9 cellular contexts compared by ENCODE assay signal in genomic region chr16:4626396-4626795, GRCh38. TPM values are rescaled to one million over a fixed set of nuclear protein-coding genes. Genes with fewer than 3 reads are reported as not detected.
DNase-seq lines count a peak whose midpoint lies in the region; ATAC-seq, FAIRE-seq and TF ChIP-seq lines count a peak whose summit lies in the region.
"Had no signal": no experiment of that assay in that cellular context is flagged by ENCODE, and none has a peak within 500 bp of the region (broad histone marks: within the 10 kb centered on the region; RNA-seq: fewer than 3 reads in every experiment).

No MANE protein-coding gene starts in this region.

- BruUV-seq in HepG2 (replicated peaks; lab: Mats Ljungman, UMichigan) (no TSS peak), K562 (replicated peaks; lab: Mats Ljungman, UMichigan) (TSS peak; percentile 39)

- H4K20me1 ChIP-seq in HepG2 (ENCODE audit: insufficient read depth, low read length) (peaks cover 12% of the 10 kb centered on the region), K562 (replicated peaks; ENCODE audit: control insufficient read depth, insufficient read depth, low read length) (peaks cover 5% of the 10 kb centered on the region; the same call in 1 of the 2 replicates)

- peaks cover 11% of the 10 kb centered on the region for H3K36me3 Mint-ChIP-seq in mesothelial cell of epicardium

- peaks cover 6% of the 10 kb centered on the region for H3K9me3 ChIP-seq in HepG2 (ENCODE audit: low read length)
- H3K9me3 ChIP-seq in right lobe of liver = no peaks in the 10 kb centered on the region
- H3K9me3 ChIP-seq in K562 (replicated peaks; ENCODE audit: control insufficient read depth, insufficient read depth, low read depth, low read length) = 0 out of 2 replicates have a peak, but pooled peaks cover 3% of the 10 kb centered on the region
- no peaks in the 10 kb centered on the region for H3K9me3 ChIP-seq in vagina

- 84% methylated on average over 6 of the region's 6 CpGs for WGBS in HepG2 (ENCODE audit: low lambda C conversion rate)
- WGBS in right lobe of liver (ENCODE audit: insufficient coverage, low coverage, low lambda C conversion rate, missing lambda C conversion rate) = 28% methylated on average over 3 of the region's 6 CpGs
- 78% methylated on average over 5 of the region's 6 CpGs for WGBS in K562 (ENCODE audit: insufficient coverage, low coverage, missing lambda C conversion rate)

- H3K27me3 ChIP-seq in HepG2 (ENCODE audit: control insufficient read depth in 1 of 2, insufficient read depth in 2 of 2, low read length in 2 of 2) (no peaks in the 10 kb centered on the region; a peak in 1 of 5 replicates), right lobe of liver (no peaks in the 10 kb centered on the region), K562 (ENCODE audit: control insufficient read depth in 2 of 2, insufficient read depth in 2 of 2, low read length in 2 of 2) (no peaks in the 10 kb centered on the region), vagina (no peaks in the 10 kb centered on the region)

- TF ChIP-seq POLR2A in HepG2 (IDR thresholded peaks at IDR 0.05; ENCODE audit: insufficient read depth in 1 of 2, low read depth in 2 of 2, low read length in 2 of 2) (no peak), right lobe of liver (IDR thresholded peaks at IDR 0.05) (no peak), K562 (conservative IDR thresholded peaks at IDR 0.05) (no peak), vagina (IDR thresholded peaks at IDR 0.05) (no peak)

- H3K9me3 Mint-ChIP-seq in mesothelial cell of epicardium = peaks cover 5% of the 10 kb centered on the region

- no peak for TF ChIP-seq RAD21 in HepG2 (CRISPR knock-in tag; IDR thresholded peaks at IDR 0.05)
- TF ChIP-seq RAD21 in K562 (CRISPR knock-in tag; conservative IDR thresholded peaks at IDR 0.05 in 1 of 2, IDR thresholded peaks at IDR 0.05 in 1 of 2) = no peak

- H3K27me3 Mint-ChIP-seq in mesothelial cell of epicardium (ENCODE audit: low read depth) = no peaks in the 10 kb centered on the region

- FAIRE-seq in HepG2 (lab: Jason Lieb, UNC) = no peak
- peak; percentile 26 for FAIRE-seq in K562 (lab: Jason Lieb, UNC)

- no peak for TF ChIP-seq EP300 in HepG2 (IDR thresholded peaks at IDR 0.05; ENCODE audit: low read depth in 2 of 2, low read length in 2 of 2)
- TF ChIP-seq EP300 in HepG2 (CRISPR knock-in tag; IDR thresholded peaks at IDR 0.05; ENCODE audit: borderline replicate concordance) = no peak
- no peak for TF ChIP-seq EP300 in K562 (IDR thresholded peaks at IDR 0.05; ENCODE audit: low read length)

- H3K27ac Mint-ChIP-seq in mesothelial cell of epicardium = peak overlapping the region; percentile 97

- peak overlapping the region; percentile 92 for H3K4me3 Mint-ChIP-seq in mesothelial cell of epicardium

- H3K9ac ChIP-seq in HepG2 (ENCODE audit: insufficient read depth, low read depth, low read length) (peak overlapping the region; percentile 85), K562 (ENCODE audit: insufficient read depth in 1 of 2, low read depth in 2 of 2, low read length in 2 of 2) (peak overlapping the region; percentile 89 to 90; a peak in 2 of 4 replicates)

- peaks cover 20% of the 10 kb centered on the region for H3K4me1 Mint-ChIP-seq in mesothelial cell of epicardium

- H2AFZ ChIP-seq in HepG2 (ENCODE audit: low read length) (no peak overlapping the region), K562 (ENCODE audit: low read depth, low read length) (no peak overlapping the region)

- no peaks in the 10 kb centered on the region for H3K36me3 ChIP-seq in HepG2 (replicated peaks in 1 of 2; ENCODE audit: control insufficient read depth in 1 of 2, insufficient read depth in 2 of 2, low read length in 2 of 2)
- H3K36me3 ChIP-seq in right lobe of liver = no peaks in the 10 kb centered on the region
- H3K36me3 ChIP-seq in K562 (ENCODE audit: control insufficient read depth, insufficient read depth, low read length) = peaks cover 11% of the 10 kb centered on the region; the same call in 2 of the 3 replicates
- H3K36me3 ChIP-seq in vagina = no peaks in the 10 kb centered on the region

- POLR2A ChIA-PET in HepG2 (lab: Yijun Ruan, JAX) = interaction anchor here (3.2 to 3.4 kb wide), 2 partner anchors 10 to 38 kb away, joined by 12 to 26 read pairs; no protein-coding TSS in a partner anchor
- POLR2A ChIA-PET in K562 (lab: Yijun Ruan, JAX) = interaction anchor here (1.1 to 4.6 kb wide), 5 partner anchors 8 to 15 kb away, joined by 4 to 22 read pairs (median 5); no protein-coding TSS in a partner anchor

- no peak for TF ChIP-seq CTCF in HepG2 (CRISPR knock-in tag; IDR thresholded peaks at IDR 0.05)
- no peak for TF ChIP-seq CTCF in right lobe of liver (IDR thresholded peaks at IDR 0.05)
- no peak for TF ChIP-seq CTCF in K562 (IDR thresholded peaks at IDR 0.05 in 2 of 3, conservative IDR thresholded peaks at IDR 0.05 in 1 of 3; ENCODE audit: insufficient read depth in 2 of 3, low read depth in 1 of 3, low read length in 3 of 3)
- no peak for TF ChIP-seq CTCF in mesothelial cell of epicardium (IDR thresholded peaks at IDR 0.05; ENCODE audit: unreplicated experiment)
- TF ChIP-seq CTCF in vagina (IDR thresholded peaks at IDR 0.05) = no peak

- no peak for ATAC-seq in HepG2
- ATAC-seq in right lobe of liver = no peak
- ATAC-seq in K562 = no peak

- intact Hi-C loops in HepG2 (cut with micrococcal nuclease; ENCODE audit: unreplicated experiment) = no loop called here
- intact Hi-C loops in right lobe of liver (cut with DNase I) = no loop called here
- intact Hi-C loops in K562 (cut with micrococcal nuclease) = no loop called here
- intact Hi-C loops in vagina (cut with DNase I) = no loop called here

- H3K4me3 ChIP-seq in HepG2 (replicated peaks in 1 of 3; ENCODE audit: insufficient read depth in 1 of 3, low read depth in 2 of 3, low read length in 3 of 3) (peak overlapping the region; percentile 86 to 91 (median 90); a peak in 5 of 6 replicates), right lobe of liver (no peak overlapping the region), K562 (no peak overlapping the region; the same call in 1 of the 2 replicates), vagina (peak overlapping the region; percentile 89 to 96)

- H3K27ac ChIP-seq in HepG2 (ENCODE audit: extremely low read length, insufficient read depth, low read length) (no peak overlapping the region), right lobe of liver (peak overlapping the region in 1 of 3 donors; percentile 99), K562 (ENCODE audit: extremely low read depth, low read depth, low read length) (no peak overlapping the region), vagina (no peak overlapping the region)

- CTCF ChIA-PET in HepG2 (lab: Yijun Ruan, JAX; ENCODE audit: low intra/inter-chr PET ratio, low total read pairs) = no interaction called here
- CTCF ChIA-PET in K562 (lab: Yijun Ruan, JAX; ENCODE audit: low intra/inter-chr PET ratio) = no interaction called here

- in situ Hi-C loops in HepG2 (cut with HindIII; ENCODE audit: extremely low pct_ligation_motif_present, low pct_unique_long_range_greater_than_20kb) (no loop called here), K562 (cut with MboI) (no loop called here)

- H3K4me2 ChIP-seq in HepG2 (ENCODE audit: low read depth, low read length) = peak overlapping the region; percentile 94
- H3K4me2 ChIP-seq in K562 (ENCODE audit: insufficient read depth, low read length) = peak overlapping the region; percentile 81; the same call in 1 of the 2 replicates

- H3K4me1 ChIP-seq in HepG2 (ENCODE audit: insufficient read depth, low read length) = peaks cover 49% of the 10 kb centered on the region
- H3K4me1 ChIP-seq in right lobe of liver = peaks cover 0 to 22% (median 4%) of the 10 kb centered on the region in 4 donors
- peaks cover 16 to 19% of the 10 kb centered on the region in 2 experiments; a peak in 4 of 5 replicates for H3K4me1 ChIP-seq in K562 (replicated peaks in 1 of 2; ENCODE audit: control insufficient read depth in 2 of 2, insufficient read depth in 2 of 2, low read length in 2 of 2)
- peaks cover 22% of the 10 kb centered on the region for H3K4me1 ChIP-seq in vagina

- H3K79me2 ChIP-seq in HepG2 (ENCODE audit: insufficient read depth, low read length) (peaks cover 49% of the 10 kb centered on the region), K562 (ENCODE audit: control insufficient read depth, insufficient read depth, low read length) (peaks cover 44% of the 10 kb centered on the region)

- DNase-seq in HepG2 (ENCODE audit: low spot score) = no peak
- DNase-seq in right lobe of liver = no peak
- no peak for DNase-seq in K562 (ENCODE audit: extremely low read depth in 1 of 4, low spot score in 3 of 4)
- DNase-seq in mesothelial cell of epicardium (ENCODE audit: low spot score in 2 of 2, unreplicated experiment in 2 of 2) = no peak
- DNase-seq in vagina (ENCODE audit: extremely low spot score in 2 of 2) = no peak
- DNase-seq in NCI-H187 (lab: John Stamatoyannopoulos, UW) = no peak
- no peak for DNase-seq in NCI-H2171 treated with DMSO at 0.1 percent for 48 hours (lab: John Stamatoyannopoulos, UW)
- no peak for DNase-seq in midbrain (lab: John Stamatoyannopoulos, UW)
- DNase-seq: NCI-H774 had no signal

- peaks cover 4% of the 10 kb centered on the region for H3K9me1 ChIP-seq in K562 (ENCODE audit: control insufficient read depth, insufficient read depth, low read length)

RNA-seq across cellular contexts. Expression of gene MGRN1, which starts 1.8 kb away (rescaled TPM):
- total RNA-seq in HepG2 (2016; rRNA removed; fragmentation: Illumina TruSeq; extraction: Trizol) = 11.9 and 14.8 TPM in 2 replicates
- 6.7 and 12.0 TPM in 2 replicates for total RNA-seq in HepG2 (2016; cell fraction: cytosol; rRNA removed; fragmentation: Illumina TruSeq; extraction: Trizol; ENCODE audit: low read depth)
- 13.0 and 13.6 TPM in 2 replicates for total RNA-seq in HepG2 (2016; cell fraction: insoluble cytoplasmic fraction; rRNA removed; fragmentation: Illumina TruSeq; extraction: Trizol)
- total RNA-seq in HepG2 (2016; cell fraction: membrane; rRNA removed; fragmentation: Illumina TruSeq; extraction: Trizol) = 14.0 and 16.7 TPM in 2 replicates
- 17.0 and 22.2 TPM in 2 replicates for total RNA-seq in HepG2 (2016; cell fraction: nucleus; rRNA removed; fragmentation: Illumina TruSeq; extraction: Trizol)
- 11.6 and 12.6 TPM in 2 replicates for polyA plus RNA-seq in HepG2 (2011; rRNA removed)
- polyA plus RNA-seq in HepG2 (2011; cell fraction: cytosol; rRNA removed) = 4.9 and 6.2 TPM in 2 replicates
- polyA plus RNA-seq in HepG2 (2011; cell fraction: nucleus; rRNA removed) = 87.1 and 98.5 TPM in 2 replicates
- 31.8 and 31.9 TPM in 2 replicates for polyA plus RNA-seq in HepG2 (2012)
- polyA plus RNA-seq in HepG2 (2016; cell fraction: cytosol; fragmentation: Illumina TruSeq; extraction: Trizol; ENCODE audit: low read depth) = 3.9 and 4.3 TPM in 2 replicates
- polyA plus RNA-seq in HepG2 (2016; cell fraction: insoluble cytoplasmic fraction; fragmentation: Illumina TruSeq; extraction: Trizol; ENCODE audit: low read depth) = 22.5 and 31.3 TPM in 2 replicates
- polyA plus RNA-seq in HepG2 (2016; cell fraction: membrane; fragmentation: Illumina TruSeq; extraction: Trizol; ENCODE audit: low read depth) = 11.4 and 11.5 TPM in 2 replicates
- 54.4 and 55.4 TPM in 2 replicates for polyA plus RNA-seq in HepG2 (2016; cell fraction: nucleus; fragmentation: Illumina TruSeq; extraction: Trizol; ENCODE audit: insufficient read depth, low read depth)
- polyA minus RNA-seq in HepG2 (2011; rRNA and poly(A)+ RNA removed; ENCODE audit: low replicate concordance) = 12.5 and 23.7 TPM in 2 replicates
- polyA minus RNA-seq in HepG2 (2011; cell fraction: cytosol; rRNA and poly(A)+ RNA removed) = 16.2 and 19.1 TPM in 2 replicates
- 26.4 and 28.5 TPM in 2 replicates for polyA minus RNA-seq in HepG2 (2011; cell fraction: nucleus; rRNA and poly(A)+ RNA removed)
- 10 to 100 TPM; 42.5 to 67.3 (median 49.5) TPM for total RNA-seq in right lobe of liver
- total RNA-seq in K562 (2011; cell fraction: chromatin; rRNA removed; ENCODE audit: low replicate concordance) = 41.1 and 92.0 TPM in 2 replicates
- total RNA-seq in K562 (2011; cell fraction: nucleolus; rRNA removed) = 34.2 and 37.4 TPM in 2 replicates
- 33.4 and 44.4 TPM in 2 replicates for total RNA-seq in K562 (2011; cell fraction: nucleoplasm; rRNA removed)
- total RNA-seq in K562 (2014; rRNA removed) = 11.6 and 15.7 TPM in 2 replicates
- 3.4 and 3.5 TPM in 2 replicates for total RNA-seq in K562 (2014; rRNA removed; fragmentation: Illumina TruSeq; extraction: Trizol)
- total RNA-seq in K562 (2015; rRNA removed; fragmentation: Illumina TruSeq; extraction: Trizol) = 6.0 and 6.8 TPM in 2 replicates
- 35.2 and 37.9 TPM in 2 replicates for total RNA-seq in K562 (2021)
- polyA plus RNA-seq in K562 (2011; rRNA removed) = 2.7 and 5.0 TPM in 2 replicates
- 2.9 and 4.6 TPM in 2 replicates for polyA plus RNA-seq in K562 (2011; cell fraction: cytosol; rRNA removed)
- polyA plus RNA-seq in K562 (2011; cell fraction: nucleus; rRNA removed) = 15.2 and 25.7 TPM in 2 replicates
- 21.1 and 24.5 TPM in 2 replicates for polyA plus RNA-seq in K562 (2012)
- 8.5 and 17.4 TPM in 2 replicates for polyA plus RNA-seq in K562 (2014; fragmentation: Illumina TruSeq; extraction: Trizol)
- under 1 TPM; 0.15 to 0.27 TPM for polyA plus RNA-seq in K562 (2014; fragmentation: Nextera tagmentation; extraction: Ambion mirVana)
- 11.2 and 13.0 TPM in 2 replicates for polyA plus RNA-seq in K562 (2014; rRNA removed)
- 5.9 and 6.1 TPM in 2 replicates for polyA minus RNA-seq in K562 (2011; rRNA and poly(A)+ RNA removed)
- polyA minus RNA-seq in K562 (2011; cell fraction: cytosol; rRNA and poly(A)+ RNA removed) = 14.1 and 21.3 TPM in 2 replicates
- 10.2 and 16.8 TPM in 2 replicates for polyA minus RNA-seq in K562 (2011; cell fraction: nucleus; rRNA and poly(A)+ RNA removed)
- total RNA-seq in mesothelial cell of epicardium = 110 to 121 TPM (median 117 TPM) in 3 replicates
- 40.8 TPM for total RNA-seq in vagina

RNA-seq across cellular contexts. Expression of gene UBALD1, which starts 11.7 kb away (rescaled TPM):
- 3.3 and 6.8 TPM in 2 replicates for total RNA-seq in HepG2 (2016; rRNA removed; fragmentation: Illumina TruSeq; extraction: Trizol)
- 4.8 and 5.6 TPM in 2 replicates for total RNA-seq in HepG2 (2016; cell fraction: cytosol; rRNA removed; fragmentation: Illumina TruSeq; extraction: Trizol; ENCODE audit: low read depth)
- 3.5 and 7.2 TPM in 2 replicates for total RNA-seq in HepG2 (2016; cell fraction: insoluble cytoplasmic fraction; rRNA removed; fragmentation: Illumina TruSeq; extraction: Trizol)
- total RNA-seq in HepG2 (2016; cell fraction: membrane; rRNA removed; fragmentation: Illumina TruSeq; extraction: Trizol) = 8.2 and 9.8 TPM in 2 replicates
- total RNA-seq in HepG2 (2016; cell fraction: nucleus; rRNA removed; fragmentation: Illumina TruSeq; extraction: Trizol) = 5.1 and 5.7 TPM in 2 replicates
- 12.3 and 16.6 TPM in 2 replicates for polyA plus RNA-seq in HepG2 (2011; rRNA removed)
- 4.3 and 9.4 TPM in 2 replicates for polyA plus RNA-seq in HepG2 (2011; cell fraction: cytosol; rRNA removed)
- polyA plus RNA-seq in HepG2 (2011; cell fraction: nucleus; rRNA removed) = 78.3 and 112 TPM in 2 replicates
- 16.2 and 21.4 TPM in 2 replicates for polyA plus RNA-seq in HepG2 (2012)
- 15.8 and 19.4 TPM in 2 replicates for polyA plus RNA-seq in HepG2 (2016; cell fraction: cytosol; fragmentation: Illumina TruSeq; extraction: Trizol; ENCODE audit: low read depth)
- polyA plus RNA-seq in HepG2 (2016; cell fraction: insoluble cytoplasmic fraction; fragmentation: Illumina TruSeq; extraction: Trizol; ENCODE audit: low read depth) = 11.4 and 12.9 TPM in 2 replicates
- polyA plus RNA-seq in HepG2 (2016; cell fraction: membrane; fragmentation: Illumina TruSeq; extraction: Trizol; ENCODE audit: low read depth) = 21.1 and 23.4 TPM in 2 replicates
- 30.5 and 32.7 TPM in 2 replicates for polyA plus RNA-seq in HepG2 (2016; cell fraction: nucleus; fragmentation: Illumina TruSeq; extraction: Trizol; ENCODE audit: insufficient read depth, low read depth)
- 9.9 and 17.0 TPM in 2 replicates for polyA minus RNA-seq in HepG2 (2011; rRNA and poly(A)+ RNA removed; ENCODE audit: low replicate concordance)
- 8.7 and 11.7 TPM in 2 replicates for polyA minus RNA-seq in HepG2 (2011; cell fraction: cytosol; rRNA and poly(A)+ RNA removed)
- 23.5 and 25.2 TPM in 2 replicates for polyA minus RNA-seq in HepG2 (2011; cell fraction: nucleus; rRNA and poly(A)+ RNA removed)
- total RNA-seq in right lobe of liver = 10 to 100 TPM in 4 of 6 experiments, 1 to 10 TPM in 2; 6.4 to 29.5 (median 17.2) TPM
- total RNA-seq in K562 (2011; cell fraction: chromatin; rRNA removed; ENCODE audit: low replicate concordance) = 16.0 and 57.6 TPM in 2 replicates
- total RNA-seq in K562 (2011; cell fraction: nucleolus; rRNA removed) = 61.3 and 65.9 TPM in 2 replicates
- 23.4 and 28.0 TPM in 2 replicates for total RNA-seq in K562 (2011; cell fraction: nucleoplasm; rRNA removed)
- total RNA-seq in K562 (2014; rRNA removed) = 22.4 and 26.6 TPM in 2 replicates
- 0.86 and 1.3 TPM in 2 replicates for total RNA-seq in K562 (2014; rRNA removed; fragmentation: Illumina TruSeq; extraction: Trizol)
- 6.2 and 7.5 TPM in 2 replicates for total RNA-seq in K562 (2015; rRNA removed; fragmentation: Illumina TruSeq; extraction: Trizol)
- total RNA-seq in K562 (2021) = 31.7 and 38.0 TPM in 2 replicates
- polyA plus RNA-seq in K562 (2011; rRNA removed) = 3.7 and 7.3 TPM in 2 replicates
- polyA plus RNA-seq in K562 (2011; cell fraction: cytosol; rRNA removed) = 6.4 and 24.1 TPM in 2 replicates
- polyA plus RNA-seq in K562 (2011; cell fraction: nucleus; rRNA removed) = 16.0 and 47.0 TPM in 2 replicates
- 33.6 and 39.2 TPM in 2 replicates for polyA plus RNA-seq in K562 (2012)
- polyA plus RNA-seq in K562 (2014; fragmentation: Illumina TruSeq; extraction: Trizol) = 3.8 and 10.5 TPM in 2 replicates
- polyA plus RNA-seq in K562 (2014; fragmentation: Nextera tagmentation; extraction: Ambion mirVana) = not detected
- polyA plus RNA-seq in K562 (2014; rRNA removed) = 21.8 and 26.0 TPM in 2 replicates
- 0.87 and 1.6 TPM in 2 replicates for polyA minus RNA-seq in K562 (2011; rRNA and poly(A)+ RNA removed)
- 6.5 and 9.3 TPM in 2 replicates for polyA minus RNA-seq in K562 (2011; cell fraction: cytosol; rRNA and poly(A)+ RNA removed)
- polyA minus RNA-seq in K562 (2011; cell fraction: nucleus; rRNA and poly(A)+ RNA removed) = 12.0 and 17.2 TPM in 2 replicates
- 51.3 to 59.3 TPM (median 53.1 TPM) in 3 replicates for total RNA-seq in mesothelial cell of epicardium
- total RNA-seq in vagina = 16.9 TPM

Comparison
In these comparisons a context has a peak if more than half of its experiments do, and no peak if none do; other contexts are left out.
1. H3K4me3 ChIP-seq: peak in HepG2 (3 of 3) and vagina (2 of 2); none in right lobe of liver (0 of 3) and K562 (single experiment).
2. Of the 241 proteins assayed by ChIP-seq in both HepG2 and K562: peak only in HepG2: FOXJ3, KDM1A and MTA1; only in K562: ESRRA; in both: none; in neither: 236; mixed calls (peak in some experiments, not most) for 1.